In the genomic region with DNA sequence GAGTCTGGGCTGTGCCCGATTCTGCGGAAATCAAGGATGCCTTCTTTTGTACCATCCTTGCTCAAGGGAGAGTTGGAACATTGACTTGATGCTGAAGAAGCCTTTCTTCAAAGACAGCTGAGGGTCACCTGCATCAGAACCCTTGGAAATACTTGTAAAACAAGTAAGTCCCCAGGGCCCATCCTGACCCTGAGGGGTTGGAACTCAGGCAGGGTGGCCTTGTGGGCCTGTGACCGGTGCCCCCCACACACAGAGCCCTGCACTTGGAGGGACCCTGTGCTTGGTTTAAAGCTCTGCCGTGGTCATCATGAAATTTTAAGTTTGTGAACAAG, we compare ENCODE assay signal across 14 cellular contexts. TPM values are rescaled to one million over a fixed set of nuclear protein-coding genes. Genes with fewer than 3 reads are reported as not detected.
DNase-seq lines count a peak whose midpoint lies in the region; ATAC-seq and TF ChIP-seq lines count a peak whose summit lies in the region.
"Had no signal": no experiment of that assay in that cellular context is flagged by ENCODE, and none has a peak within 500 bp of the region (broad histone marks: within the 10 kb centered on the region; RNA-seq: fewer than 3 reads in every experiment).

No MANE protein-coding gene starts in this region.

- H3K9me3 Mint-ChIP-seq in CD4-positive, alpha-beta memory T cell, result peaks cover 0 to 19% (median 12%) of the 10 kb centered on the region in 8 donors
- H3K9me3 Mint-ChIP-seq: immature natural killer cell had no signal

- peak overlapping the region; percentile 36 for H3K4me2 ChIP-seq in OCI-LY7 (ENCODE audit: low read length)

- H3K4me3 ChIP-seq in CD4-positive, alpha-beta memory T cell (ENCODE audit: low read length in 2 of 2), result no peak overlapping the region
- H3K4me3 ChIP-seq in OCI-LY7 (ENCODE audit: low read depth, low read length, poor library complexity, severe bottlenecking) (no peak overlapping the region), dorsolateral prefrontal cortex (peak overlapping the region in 1 of 59 donors; percentile 7), skeletal muscle tissue (ENCODE audit: low read length in 3 of 3) (no peak overlapping the region), mucosa of descending colon (no peak overlapping the region), foreskin fibroblast (ENCODE audit: low read depth in 1 of 2, low read length in 2 of 2) (no peak overlapping the region)
- H3K4me3 ChIP-seq: cardiac muscle cell had no signal

- POLR2A ChIA-PET in CD4-positive, alpha-beta memory T cell (lab: Charles Lee; ENCODE audit: partially characterized antibody), result interaction anchor here (1.7 to 2.2 kb wide), 2 partner anchors 14 to 109 kb away, joined by 6 to 9 read pairs; a partner anchor contains a TSS
- POLR2A ChIA-PET in OCI-LY7 (lab: Charles Lee), result interaction anchor here (0.6 to 3.1 kb wide), 5 partner anchors 53 to 145 kb away, joined by 3 to 23 read pairs (median 7); no protein-coding TSS in a partner anchor

- no TSS peak for BruUV-seq in OCI-LY7 (replicated peaks; lab: Mats Ljungman, UMichigan)

- peaks cover 9 to 26% of the 10 kb centered on the region in 2 donors for H3K36me3 Mint-ChIP-seq in CD4-positive, alpha-beta memory T cell

- ATAC-seq in mucosa of descending colon, result no peak
- no peak for ATAC-seq in GM18505 (IDR thresholded peaks at IDR 0.05; ENCODE audit: unreplicated experiment)

- H4K20me1 ChIP-seq in OCI-LY7 (ENCODE audit: insufficient read depth, low read length), result no peaks in the 10 kb centered on the region

- peaks cover 0 to 4% of the 10 kb centered on the region in 2 donors for H3K9me3 ChIP-seq in CD4-positive, alpha-beta memory T cell (ENCODE audit: control insufficient read depth in 1 of 2, low read length in 2 of 2)
- H3K9me3 ChIP-seq in OCI-LY7 (ENCODE audit: low read length) (peaks cover 5% of the 10 kb centered on the region; the same call in 1 of the 2 replicates), skeletal muscle tissue (ENCODE audit: control insufficient read depth in 3 of 3, low read length in 3 of 3) (no peaks in the 10 kb centered on the region), mucosa of descending colon (no peaks in the 10 kb centered on the region)

- H3K9ac ChIP-seq in skeletal muscle tissue (ENCODE audit: low read depth in 1 of 3, low read length in 3 of 3), result no peak overlapping the region

- no peaks in the 10 kb centered on the region for H3K36me3 ChIP-seq in CD4-positive, alpha-beta memory T cell (ENCODE audit: insufficient read depth, low read length)
- H3K36me3 ChIP-seq in OCI-LY7 (ENCODE audit: insufficient read depth, low read length), result no peaks in the 10 kb centered on the region
- H3K36me3 ChIP-seq in skeletal muscle tissue (ENCODE audit: control insufficient read depth in 3 of 3, insufficient read depth in 3 of 3, low read length in 3 of 3), result peaks cover 0 to 5% (median 2%) of the 10 kb centered on the region in 3 donors
- no peaks in the 10 kb centered on the region for H3K36me3 ChIP-seq in mucosa of descending colon (ENCODE audit: low read depth)
- H3K36me3 ChIP-seq: cardiac muscle cell, WERI-Rb-1 had no signal

- H3K27ac Mint-ChIP-seq in CD4-positive, alpha-beta memory T cell, result peak overlapping the region in 6 of 7 donors; percentile 64 to 87 (median 76)

- peak overlapping the region; percentile 68 for H2AFZ ChIP-seq in OCI-LY7 (ENCODE audit: low read length)

- intact Hi-C loops in CD4-positive, alpha-beta memory T cell (cut with micrococcal nuclease), result no loop called here
- intact Hi-C loops in OCI-LY7 (cut with micrococcal nuclease; ENCODE audit: unreplicated experiment) (no loop called here), dorsolateral prefrontal cortex (cut with DNase I) (no loop called here), mucosa of descending colon (cut with DNase I, micrococcal nuclease) (no loop called here)

- no peak overlapping the region for H3K27ac ChIP-seq in CD4-positive, alpha-beta memory T cell (ENCODE audit: low read depth, low read length)
- H3K27ac ChIP-seq in OCI-LY7 (ENCODE audit: low read depth, low read length, poor library complexity, severe bottlenecking) (no peak overlapping the region), dorsolateral prefrontal cortex (peak overlapping the region in 32 of 59 donors; percentile 10 to 82 (median 53)), skeletal muscle tissue (ENCODE audit: low read depth, low read length) (peak overlapping the region; percentile 36)
- H3K27ac ChIP-seq: cardiac muscle cell, WERI-Rb-1 had no signal

- CTCF ChIA-PET in CD4-positive, alpha-beta memory T cell (lab: Charles Lee; ENCODE audit: partially characterized antibody), result interaction anchor here (1.5 to 4.0 kb wide), 5 partner anchors 16 to 136 kb away, joined by 5 to 60 read pairs (median 16); no protein-coding TSS in a partner anchor
- CTCF ChIA-PET in OCI-LY7 (lab: Charles Lee; ENCODE audit: unreplicated experiment), result interaction anchor here (0.7 kb wide), 1 partner anchor 38 kb away, joined by 3 read pairs; no protein-coding TSS in a partner anchor

- DNase-seq in CD4-positive, alpha-beta memory T cell, result peak in 1 of 5 donors; percentile 42
- DNase-seq in OCI-LY7 (ENCODE audit: low spot score), result no peak
- no peak for DNase-seq in dorsolateral prefrontal cortex
- DNase-seq in mucosa of descending colon, result no peak
- DNase-seq in foreskin fibroblast, result no peak
- DNase-seq: COR-L47, GOT3, immature natural killer cell, NCI-H1092 treated with DMSO at 0.1 percent for 48 hours, NCI-H2227 treated with DMSO at 0.1 percent for 48 hours, WERI-Rb-1 had no signal

- no peaks in the 10 kb centered on the region for H3K27me3 Mint-ChIP-seq in CD4-positive, alpha-beta memory T cell

- H3K9me2 ChIP-seq in OCI-LY7 (ENCODE audit: insufficient read depth, low read length), result no peaks in the 10 kb centered on the region

- no peaks in the 10 kb centered on the region for H3K79me2 ChIP-seq in OCI-LY7 (ENCODE audit: insufficient read depth, low read depth, low read length)

- no peak for TF ChIP-seq POLR2A in GM18505 (IDR thresholded peaks at IDR 0.05; ENCODE audit: borderline replicate concordance, extremely low read depth, insufficient read depth, insufficient read length)

- peak overlapping the region in 6 of 8 donors; percentile 6 to 77 (median 57) for H3K4me3 Mint-ChIP-seq in CD4-positive, alpha-beta memory T cell
- H3K4me3 Mint-ChIP-seq: immature natural killer cell had no signal

- TF ChIP-seq CTCF in OCI-LY7 (conservative IDR thresholded peaks at IDR 0.05; ENCODE audit: low read length) (no peak), dorsolateral prefrontal cortex (IDR thresholded peaks at IDR 0.05 in 54 of 56, conservative IDR thresholded peaks at IDR 0.05 in 2 of 56; ENCODE audit: low read depth in 1 of 56, partially characterized antibody in 56 of 56) (no peak), mucosa of descending colon (IDR thresholded peaks at IDR 0.05) (no peak), foreskin fibroblast (IDR thresholded peaks at IDR 0.05; ENCODE audit: low read depth, low read length) (no peak)

- H3K27me3 ChIP-seq in CD4-positive, alpha-beta memory T cell (ENCODE audit: insufficient read depth, low read length), result no peaks in the 10 kb centered on the region
- H3K27me3 ChIP-seq in dorsolateral prefrontal cortex (no peaks in the 10 kb centered on the region), skeletal muscle tissue (ENCODE audit: control insufficient read depth in 3 of 3, insufficient read depth in 3 of 3, low read length in 3 of 3) (no peaks in the 10 kb centered on the region)
- H3K27me3 ChIP-seq: cardiac muscle cell had no signal

- peaks cover 38% of the 10 kb centered on the region for H3K4me1 ChIP-seq in CD4-positive, alpha-beta memory T cell (ENCODE audit: insufficient read depth, low read length)
- peaks cover 30% of the 10 kb centered on the region for H3K4me1 ChIP-seq in OCI-LY7 (ENCODE audit: insufficient read depth, low read length, poor library complexity, severe bottlenecking)
- H3K4me1 ChIP-seq in skeletal muscle tissue (ENCODE audit: control insufficient read depth in 3 of 3, insufficient read depth in 3 of 3, low read length in 3 of 3), result peaks cover 7 to 16% (median 7%) of the 10 kb centered on the region in 3 donors
- no peaks in the 10 kb centered on the region for H3K4me1 ChIP-seq in mucosa of descending colon (ENCODE audit: low read depth)

- peaks cover 27 to 44% (median 34%) of the 10 kb centered on the region in 4 donors for H3K4me1 Mint-ChIP-seq in CD4-positive, alpha-beta memory T cell

RNA-seq across cellular contexts. Expression of a gene that starts 56.9 kb away (rescaled TPM):
- 10 to 100 TPM; 11.9 to 12.3 TPM for total RNA-seq in CD4-positive, alpha-beta memory T cell
- polyA plus RNA-seq in CD4-positive, alpha-beta memory T cell, result 1 to 10 TPM; 4.4 to 7.9 TPM
- total RNA-seq in OCI-LY7 (2014; rRNA removed; shearing (Covaris generic)), result 31.7 and 34.4 TPM in 2 replicates
- total RNA-seq in OCI-LY7 (2022), result 43.5 and 59.2 TPM in 2 replicates
- total RNA-seq in dorsolateral prefrontal cortex, result 10 to 100 TPM; 15.3 to 48.2 (median 24.5) TPM
- total RNA-seq in skeletal muscle tissue, result 37.6 TPM
- 10 to 100 TPM; 56.0 to 99.3 (median 99.0) TPM for total RNA-seq in mucosa of descending colon

Comparison
In these comparisons a context has a peak if more than half of its experiments do, and no peak if none do; other contexts are left out.
1. H3K27ac ChIP-seq: peak in dorsolateral prefrontal cortex (32 of 59) and skeletal muscle tissue (single experiment); none in CD4-positive, alpha-beta memory T cell (single experiment) and OCI-LY7 (single experiment).